ENCODE assay signal across 8 cellular contexts in the genomic region with DNA sequence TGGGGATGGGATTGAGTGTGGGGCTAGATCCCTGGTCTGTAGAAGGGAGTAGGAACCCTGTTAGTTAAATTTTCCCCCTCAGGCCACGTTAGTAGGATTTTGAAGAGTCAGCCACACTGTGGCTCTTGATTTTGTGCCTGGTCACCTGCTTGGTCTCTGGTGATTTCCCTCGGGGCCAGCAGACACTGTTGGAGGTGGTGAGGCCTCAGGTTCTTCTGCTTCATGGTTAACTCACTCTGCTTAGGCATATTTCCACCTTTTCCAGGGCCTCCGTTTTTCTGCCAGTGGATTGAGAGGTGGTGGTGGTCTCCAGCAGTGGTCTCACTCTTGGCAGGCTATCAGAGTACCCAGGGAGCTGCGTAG. TPM values are rescaled to one million over a fixed set of nuclear protein-coding genes. Genes with fewer than 3 reads are reported as not detected.
DNase-seq lines count a peak whose midpoint lies in the region; ATAC-seq and TF ChIP-seq lines count a peak whose summit lies in the region.

No MANE protein-coding gene starts in this region.

- TF ChIP-seq CTCF in HFF-Myc (IDR thresholded peaks at IDR 0.05; ENCODE audit: low read depth, low read length, missing control alignments) = no peak
- TF ChIP-seq CTCF in activated CD8-positive, alpha-beta T cell treated with anti-CD3 and anti-CD28 coated beads for 36 hours (IDR thresholded peaks at IDR 0.05) = no peak
- no peak for TF ChIP-seq CTCF in foreskin keratinocyte (conservative IDR thresholded peaks at IDR 0.05)
- no peak for TF ChIP-seq CTCF in GM10248 (IDR thresholded peaks at IDR 0.05; ENCODE audit: control extremely low read depth, extremely low read depth, low read depth, missing control alignments)

- intact Hi-C loops in activated CD8-positive, alpha-beta T cell treated with anti-CD3 and anti-CD28 coated beads for 36 hours (cut with micrococcal nuclease) = loop anchor here (2.0 kb wide), 1 partner anchor 15 kb away; no protein-coding TSS in a partner anchor
- intact Hi-C loops in posterior vena cava (cut with DNase I) = loop anchor here in 1 of 2 donors (5.0 kb wide), 1 partner anchor 44 kb away; no protein-coding TSS in a partner anchor

- H3K9me3 Mint-ChIP-seq in activated CD8-positive, alpha-beta T cell treated with anti-CD3 and anti-CD28 coated beads for 36 hours = no peaks in the 10 kb centered on the region

- H3K4me3 ChIP-seq in HFF-Myc (replicated peaks; ENCODE audit: low read depth, low read length) = peak overlapping the region; percentile 8
- H3K4me3 ChIP-seq in skin epidermis = no peak overlapping the region

- H3K4me3 Mint-ChIP-seq in activated CD8-positive, alpha-beta T cell treated with anti-CD3 and anti-CD28 coated beads for 36 hours = peak overlapping the region; percentile 86

- H3K36me3 Mint-ChIP-seq in activated CD8-positive, alpha-beta T cell treated with anti-CD3 and anti-CD28 coated beads for 36 hours (ENCODE audit: low read depth) = peaks cover 29% of the 10 kb centered on the region

- no peaks in the 10 kb centered on the region for H3K27me3 ChIP-seq in foreskin keratinocyte

- no peaks in the 10 kb centered on the region for H3K27me3 Mint-ChIP-seq in activated CD8-positive, alpha-beta T cell treated with anti-CD3 and anti-CD28 coated beads for 36 hours

- peak overlapping the region; percentile 95 for H3K27ac Mint-ChIP-seq in activated CD8-positive, alpha-beta T cell treated with anti-CD3 and anti-CD28 coated beads for 36 hours

- POLR2A ChIA-PET in activated CD8-positive, alpha-beta T cell treated with anti-CD3 and anti-CD28 coated beads for 36 hours (lab: Charles Lee) = interaction anchor here (7.5 kb wide), 1 partner anchor 13 kb away, joined by 70 read pairs; no protein-coding TSS in a partner anchor
- POLR2A ChIA-PET in GM10248 (lab: Yijun Ruan, JAX) = no interaction called here

- H3K4me1 ChIP-seq in foreskin keratinocyte = peaks cover 35% of the 10 kb centered on the region

- ATAC-seq in activated CD8-positive, alpha-beta T cell treated with anti-CD3 and anti-CD28 coated beads for 36 hours = no peak
- no peak for ATAC-seq in foreskin keratinocyte

- CTCF ChIA-PET in activated CD8-positive, alpha-beta T cell treated with anti-CD3 and anti-CD28 coated beads for 36 hours (lab: Charles Lee) = interaction anchor here (1.1 to 37.8 kb wide), 7 partner anchors 8 to 48 kb away, joined by 3 to 1114 read pairs (median 27); no protein-coding TSS in a partner anchor
- CTCF ChIA-PET in GM10248 (lab: Yijun Ruan, JAX) = interaction anchor here (1.2 to 50.4 kb wide), 5 partner anchors 9 to 139 kb away, joined by 4 to 1060 read pairs (median 10); no protein-coding TSS in a partner anchor

- peaks cover 73% of the 10 kb centered on the region for H3K4me1 Mint-ChIP-seq in activated CD8-positive, alpha-beta T cell treated with anti-CD3 and anti-CD28 coated beads for 36 hours (ENCODE audit: low read depth)

- H3K27ac ChIP-seq in foreskin keratinocyte (peak overlapping the region; percentile 82), skin epidermis (peak overlapping the region in 19 of 21 experiments; percentile 74 to 99 (median 87))

- DNase-seq in HFF-Myc (ENCODE audit: extremely low read depth, low read depth) (no peak), foreskin keratinocyte (no peak), posterior vena cava (ENCODE audit: low spot score) (no peak), GM10248 (ENCODE audit: extremely low spot score) (no peak), SW 1271 (lab: John Stamatoyannopoulos, UW) (no peak)
- DNase-seq in activated CD8-positive, alpha-beta T cell treated with anti-CD3 and anti-CD28 coated beads for 36 hours = peak; percentile 19
- DNase-seq in effector CD8-positive, alpha-beta T cell (lab: John Stamatoyannopoulos, UW) = no peak

RNA-seq across cellular contexts. Expression of gene TSPAN14, which starts 4.1 kb away (rescaled TPM):
- total RNA-seq in activated CD8-positive, alpha-beta T cell treated with anti-CD3 and anti-CD28 coated beads for 36 hours = 10 to 100 TPM; 43.9 to 45.5 TPM
- total RNA-seq in foreskin keratinocyte (105 and 139 TPM in 2 replicates), posterior vena cava (10 to 100 TPM; 56.6 to 57.4 TPM)
- 76.4 and 110 TPM in 2 replicates for polyA plus RNA-seq in foreskin keratinocyte

RNA-seq across cellular contexts. Expression of gene PRXL2A, which starts 49.9 kb away (rescaled TPM):
- 10 to 100 TPM; 21.0 to 22.7 TPM for total RNA-seq in activated CD8-positive, alpha-beta T cell treated with anti-CD3 and anti-CD28 coated beads for 36 hours
- total RNA-seq in foreskin keratinocyte = 39.8 and 53.7 TPM in 2 replicates
- polyA plus RNA-seq in foreskin keratinocyte = 35.0 and 58.5 TPM in 2 replicates
- 10 to 100 TPM; 22.1 to 23.2 TPM for total RNA-seq in posterior vena cava
